In the genomic region with DNA sequence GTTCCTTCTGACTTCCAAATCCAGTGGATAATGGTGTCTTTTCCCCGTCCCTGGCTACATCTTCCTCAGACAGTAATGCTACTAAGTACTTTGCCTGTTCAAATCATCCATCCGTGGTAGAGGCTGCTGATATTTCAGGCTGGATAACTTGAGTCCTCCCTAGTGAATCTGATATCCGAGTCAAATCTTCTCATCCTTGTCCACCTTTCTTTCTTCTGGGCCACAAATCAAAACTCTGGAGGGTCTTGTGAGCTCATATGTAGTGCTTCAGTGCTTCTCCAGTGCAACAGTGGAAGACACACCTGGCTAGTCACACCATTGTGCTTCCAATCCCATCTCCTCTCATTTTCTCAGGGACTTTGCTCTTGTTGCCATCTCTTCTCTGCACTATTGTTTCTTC, we compare ENCODE assay signal across 30 cellular contexts. TPM values are rescaled to one million over a fixed set of nuclear protein-coding genes. Genes with fewer than 3 reads are reported as not detected.
"Had no signal": no experiment of that assay in that cellular context is flagged by ENCODE, and none has a peak within 500 bp of the region (broad histone marks: within the 10 kb centered on the region; RNA-seq: fewer than 3 reads in every experiment).

No MANE protein-coding gene starts in this region.

- H3K9me3 Mint-ChIP-seq: stimulated activated memory B cell treated with anti-CD40 and anti-IgM and Interleukin-4, amounts not matched to agents 10 μg/mL and 1 μg/mL and 100 μg/mL, for 72 hours; stimulated activated naive CD8-positive, alpha-beta T cell treated with anti-CD3 and anti-CD28 coated beads, Interleukin-15, amount 100 ng/mL, for 72 hours had no signal

- H3K4me3 ChIP-seq: left lung, lung, neural progenitor cell, psoas muscle, right lobe of liver, smooth muscle cell, testis, thyroid gland, transverse colon, upper lobe of right lung had no signal

- DNase-seq: hippocampal formation; kidney glomerular epithelial cell; left cardiac atrium; left lung; mesendoderm; midbrain; naive thymus-derived CD8-positive, alpha-beta T cell; occipital lobe; psoas muscle; right lobe of liver; stimulated activated CD4-positive, alpha-beta T cell treated with anti-CD3 and anti-CD28 coated beads, Interleukin-1b, Interleukin-23, amount 100 ng/mL, for 48 hours; stimulated activated CD4-positive, alpha-beta T cell treated with anti-CD3 and anti-CD28 coated beads, Interleukin-2, amount 100 ng/mL, for 48 hours; stimulated activated CD4-positive, alpha-beta T cell treated with anti-CD3 and anti-CD28 coated beads, Interleukin-4, amount 100 ng/mL, for 4 hours; stimulated activated CD8-positive, alpha-beta memory T cell treated with anti-CD3 and anti-CD28 coated beads, Interleukin-4, amount 100 ng/mL, for 48 hours; stimulated activated naive CD4-positive, alpha-beta T cell treated with Interleukin-2 at 50 U/mL for 16 hours; stimulated activated naive CD8-positive, alpha-beta T cell treated with anti-CD3 and anti-CD28 coated beads, Interleukin-15, amount 100 ng/mL, for 72 hours; testis; thyroid gland; transverse colon; upper lobe of right lung had no signal

- H3K4me2 ChIP-seq: neural progenitor cell, smooth muscle cell had no signal

- H3K27ac ChIP-seq: left lung, neural progenitor cell, neutrophil, parathyroid adenoma, psoas muscle, right lobe of liver, testis, thyroid gland, transverse colon, upper lobe of right lung had no signal

- H3K4me1 ChIP-seq: left lung, parathyroid adenoma, psoas muscle, right lobe of liver, testis, thyroid gland, transverse colon, upper lobe of right lung had no signal

- H3K36me3 Mint-ChIP-seq: neural progenitor cell; stimulated activated memory B cell treated with anti-CD40 and anti-IgM and Interleukin-4, amounts not matched to agents 10 μg/mL and 1 μg/mL and 100 μg/mL, for 72 hours had no signal

- H3K4me1 Mint-ChIP-seq: naive thymus-derived CD8-positive, alpha-beta T cell; nephron; neural progenitor cell; stimulated activated memory B cell treated with anti-CD40 and anti-IgM and Interleukin-4, amounts not matched to agents 10 μg/mL and 1 μg/mL and 100 μg/mL, for 72 hours; stimulated activated naive CD8-positive, alpha-beta T cell treated with anti-CD3 and anti-CD28 coated beads, Interleukin-15, amount 100 ng/mL, for 72 hours had no signal

- H3K4me3 Mint-ChIP-seq: naive thymus-derived CD8-positive, alpha-beta T cell; nephron; neural progenitor cell; stimulated activated memory B cell treated with anti-CD40 and anti-IgM and Interleukin-4, amounts not matched to agents 10 μg/mL and 1 μg/mL and 100 μg/mL, for 72 hours; stimulated activated naive CD8-positive, alpha-beta T cell treated with anti-CD3 and anti-CD28 coated beads, Interleukin-15, amount 100 ng/mL, for 72 hours had no signal

- H2AFZ ChIP-seq: neural progenitor cell, parathyroid adenoma had no signal

- H3K27ac Mint-ChIP-seq: naive thymus-derived CD8-positive, alpha-beta T cell; nephron; neural progenitor cell; stimulated activated memory B cell treated with anti-CD40 and anti-IgM and Interleukin-4, amounts not matched to agents 10 μg/mL and 1 μg/mL and 100 μg/mL, for 72 hours; stimulated activated naive CD8-positive, alpha-beta T cell treated with anti-CD3 and anti-CD28 coated beads, Interleukin-15, amount 100 ng/mL, for 72 hours had no signal

- H3K27me3 ChIP-seq: left lung, neural progenitor cell, neutrophil, right lobe of liver, testis, thyroid gland, transverse colon had no signal

- H3K27me3 Mint-ChIP-seq: stimulated activated memory B cell treated with anti-CD40 and anti-IgM and Interleukin-4, amounts not matched to agents 10 μg/mL and 1 μg/mL and 100 μg/mL, for 72 hours had no signal

- H3K79me2 ChIP-seq: parathyroid adenoma had no signal

- H3K9ac ChIP-seq: neural progenitor cell, parathyroid adenoma had no signal

- H3K9me3 ChIP-seq: left lung, neutrophil, psoas muscle, right lobe of liver, testis, thyroid gland, transverse colon, upper lobe of right lung had no signal

- H3K36me3 ChIP-seq: left lung, neural progenitor cell, neutrophil, right lobe of liver, thyroid gland, transverse colon, upper lobe of right lung had no signal

RNA-seq across cellular contexts. Expression of a gene that starts 11.3 kb away (rescaled TPM):
- total RNA-seq: mucosa of gallbladder; naive thymus-derived CD8-positive, alpha-beta T cell; osteocyte; psoas muscle; right lobe of liver; transverse colon had no signal
- polyA plus RNA-seq: liver; naive thymus-derived CD8-positive, alpha-beta T cell had no signal
